Comparison of ENCODE assay signal across 17 cellular contexts in genomic region chr3:177089120-177089519, GRCh38.
DNase-seq lines count a peak whose midpoint lies in the region; TF ChIP-seq lines count a peak whose summit lies in the region.
"Had no signal": no experiment of that assay in that cellular context is flagged by ENCODE, and none has a peak within 500 bp of the region (broad histone marks: within the 10 kb centered on the region; RNA-seq: fewer than 3 reads in every experiment).

No MANE protein-coding gene starts in this region.

- H2BK12ac ChIP-seq in trophoblast cell (ENCODE audit: low read length), result no peak overlapping the region

- no peak overlapping the region for H4K12ac ChIP-seq in trophoblast cell (ENCODE audit: low read depth, low read length)

- H2BK5ac ChIP-seq in trophoblast cell (ENCODE audit: low read depth, low read length, poor library complexity), result no peak overlapping the region

- H3K14ac ChIP-seq in trophoblast cell (ENCODE audit: low read length), result no peak overlapping the region

- TF ChIP-seq CTCF in epithelial cell of esophagus (IDR thresholded peaks at IDR 0.05; ENCODE audit: insufficient read depth, low read depth, low read length, missing control alignments) (no peak), Caco-2 (IDR thresholded peaks at IDR 0.05; ENCODE audit: insufficient read depth in 1 of 2, low read depth in 1 of 2, low read length in 1 of 2, severe bottlenecking in 1 of 2, unreplicated experiment in 1 of 2) (no peak)

- no peaks in the 10 kb centered on the region for H3K4me1 ChIP-seq in CD8-positive, alpha-beta memory T cell (ENCODE audit: insufficient read depth, low read length)
- H3K4me1 ChIP-seq in NT2/D1 (ENCODE audit: insufficient read depth, insufficient read length) (no peaks in the 10 kb centered on the region), trophoblast cell (ENCODE audit: control insufficient read depth in 1 of 2, insufficient read depth in 2 of 2, low read length in 2 of 2) (no peaks in the 10 kb centered on the region), Caco-2 (0 out of 2 replicates have a peak, but pooled peaks cover 3% of the 10 kb centered on the region)
- H3K4me1 ChIP-seq: body of pancreas had no signal

- H3K36me3 ChIP-seq in CD8-positive, alpha-beta memory T cell (ENCODE audit: insufficient read depth, low read length), result no peaks in the 10 kb centered on the region
- H3K36me3 ChIP-seq in NT2/D1 (ENCODE audit: insufficient read depth, insufficient read length, low read length) (peaks cover 6% of the 10 kb centered on the region), trophoblast cell (ENCODE audit: control insufficient read depth in 1 of 2, insufficient read depth in 2 of 2, low read length in 2 of 2) (peaks cover 0 to 2% of the 10 kb centered on the region in 2 experiments), Caco-2 (ENCODE audit: control insufficient read depth, insufficient read depth, low read length) (no peaks in the 10 kb centered on the region)

- no TSS peak for BruUV-seq in Caco-2 (replicated peaks; lab: Mats Ljungman, UMichigan)

- H2AK5ac ChIP-seq in trophoblast cell (ENCODE audit: low read length), result no peak overlapping the region

- intact Hi-C loops in Caco-2 (cut with micrococcal nuclease; ENCODE audit: unreplicated experiment), result no loop called here

- POLR2A ChIA-PET in CD8-positive, alpha-beta memory T cell (lab: Charles Lee), result no interaction called here
- POLR2A ChIA-PET in HEK293T (lab: Yijun Ruan, JAX) (no interaction called here), Caco-2 (lab: Charles Lee) (interaction anchor here (0.6 kb wide), 1 partner anchor 155 kb away, joined by 3 read pairs; no protein-coding TSS in a partner anchor)

- no peaks in the 10 kb centered on the region for H3K27me3 Mint-ChIP-seq in CD8-positive, alpha-beta memory T cell
- no peaks in the 10 kb centered on the region for H3K27me3 Mint-ChIP-seq in Caco-2 (ENCODE audit: insufficient read depth, unreplicated experiment)
- H3K27me3 Mint-ChIP-seq: activated T-cell treated with anti-CD3 and anti-CD28 coated beads, Interleukin-2, amount 50 U/mL, for 24 hours; IgD-negative memory B cell had no signal

- no CpG with 5 or more reads among the region's 3 CpGs for WGBS in trophoblast cell (ENCODE audit: extremely low coverage, insufficient coverage, insufficient read length)

- no peaks in the 10 kb centered on the region for H3K27me3 ChIP-seq in CD8-positive, alpha-beta memory T cell (ENCODE audit: insufficient read depth, low read length, poor library complexity, severe bottlenecking)
- no peaks in the 10 kb centered on the region for H3K27me3 ChIP-seq in NT2/D1 (ENCODE audit: insufficient read depth, insufficient read length)
- no peaks in the 10 kb centered on the region for H3K27me3 ChIP-seq in trophoblast cell (ENCODE audit: insufficient read depth, low read length)
- H3K27me3 ChIP-seq in Caco-2 (replicated peaks; ENCODE audit: control insufficient read depth, insufficient read depth, low read length), result no peaks in the 10 kb centered on the region
- H3K27me3 ChIP-seq: body of pancreas had no signal

- H3K27ac ChIP-seq in CD8-positive, alpha-beta memory T cell (ENCODE audit: low read depth, low read length), result no peak overlapping the region
- H3K27ac ChIP-seq in trophoblast cell (ENCODE audit: low read depth, low read length), result no peak overlapping the region
- H3K27ac ChIP-seq: body of pancreas had no signal

- DNase-seq in CD8-positive, alpha-beta memory T cell, result no peak
- DNase-seq in NT2/D1 (ENCODE audit: low read depth, low spot score) (peak; percentile 20), epithelial cell of esophagus (ENCODE audit: low read depth) (peak; percentile 37), trophoblast cell (peak; percentile 53 to 55), HEK293T (ENCODE audit: extremely low spot score) (no peak), Caco-2 (no peak), NCI-H2081 treated with DMSO at 0.1 percent for 48 hours (lab: John Stamatoyannopoulos, UW) (no peak), NCI-H2107 treated with DMSO at 0.1 percent for 48 hours (lab: John Stamatoyannopoulos, UW; ENCODE audit: unreplicated experiment) (no peak)
- DNase-seq: activated CD4-positive, alpha-beta T cell treated with anti-CD3 and anti-CD28 coated beads, Interleukin-2, amount 50 U/mL, for 4 hours; activated T-cell treated with anti-CD3 and anti-CD28 coated beads, Interleukin-2, amount 50 U/mL, for 24 hours; body of pancreas; DMS 273 treated with DMSO at 0.1 percent for 48 hours; effector CD4-positive, alpha-beta T cell; NCI-H526 treated with DMSO at 0.1 percent for 48 hours; PC-3 had no signal

- CTCF ChIA-PET in CD8-positive, alpha-beta memory T cell (lab: Charles Lee), result no interaction called here
- CTCF ChIA-PET in HEK293T (lab: Yijun Ruan, JAX), result no interaction called here
- CTCF ChIA-PET in Caco-2 (lab: Charles Lee), result no interaction called here

- H3K36me3 Mint-ChIP-seq in CD8-positive, alpha-beta memory T cell, result peaks cover 25 to 41% (median 40%) of the 10 kb centered on the region in 3 donors
- H3K36me3 Mint-ChIP-seq in Caco-2 (ENCODE audit: insufficient read depth, unreplicated experiment), result peaks cover 15% of the 10 kb centered on the region

- no peak overlapping the region for H2AFZ ChIP-seq in trophoblast cell (ENCODE audit: insufficient read depth, low read length, poor library complexity)

- H3K4ac ChIP-seq in trophoblast cell (ENCODE audit: low read depth, low read length), result no peak overlapping the region

- H3K9me3 Mint-ChIP-seq in CD8-positive, alpha-beta memory T cell, result peaks cover 7 to 25% (median 19%) of the 10 kb centered on the region in 5 donors
- H3K9me3 Mint-ChIP-seq in Caco-2 (ENCODE audit: unreplicated experiment), result peaks cover 16% of the 10 kb centered on the region

- no peak overlapping the region for H3K18ac ChIP-seq in trophoblast cell (ENCODE audit: low read length)

- H3K27ac Mint-ChIP-seq in CD8-positive, alpha-beta memory T cell, result peak overlapping the region in 6 of 8 donors; percentile 23 to 74 (median 40)
- H3K27ac Mint-ChIP-seq in Caco-2 (ENCODE audit: unreplicated experiment), result no peak overlapping the region
- H3K27ac Mint-ChIP-seq: activated naive CD4-positive, alpha-beta T cell treated with anti-CD3 and anti-CD28 coated beads, Interleukin-2, amount 50 U/mL, for 72 hours; activated T-cell treated with anti-CD3 and anti-CD28 coated beads, Interleukin-2, amount 50 U/mL, for 24 hours had no signal

- H4K91ac ChIP-seq in trophoblast cell (ENCODE audit: low read depth, low read length), result no peak overlapping the region

- peaks cover 73 to 94% (median 83%) of the 10 kb centered on the region in 3 donors for H3K4me1 Mint-ChIP-seq in CD8-positive, alpha-beta memory T cell
- H3K4me1 Mint-ChIP-seq in Caco-2 (ENCODE audit: low read depth, unreplicated experiment), result peaks cover 6% of the 10 kb centered on the region

- H3K9me3 ChIP-seq in CD8-positive, alpha-beta memory T cell (ENCODE audit: low read length), result peaks cover 7% of the 10 kb centered on the region
- H3K9me3 ChIP-seq in NT2/D1 (ENCODE audit: insufficient read depth, low read length), result no peaks in the 10 kb centered on the region
- H3K9me3 ChIP-seq in trophoblast cell (ENCODE audit: insufficient read depth, low read depth, low read length), result no peaks in the 10 kb centered on the region
- 0 out of 2 replicates have a peak, but pooled peaks cover 2% of the 10 kb centered on the region for H3K9me3 ChIP-seq in Caco-2
- H3K9me3 ChIP-seq: body of pancreas had no signal

- H3K9ac ChIP-seq in NT2/D1 (ENCODE audit: insufficient read length, low read depth), result no peak overlapping the region
- H3K9ac ChIP-seq in trophoblast cell (ENCODE audit: low read length), result no peak overlapping the region

- no peak overlapping the region for H3K23ac ChIP-seq in trophoblast cell (ENCODE audit: low read length)

- no peak overlapping the region for H2BK120ac ChIP-seq in trophoblast cell (ENCODE audit: insufficient read depth, low read length, poor library complexity)

- H3K4me3 ChIP-seq in CD8-positive, alpha-beta memory T cell (ENCODE audit: low read length), result no peak overlapping the region
- H3K4me3 ChIP-seq in NT2/D1 (ENCODE audit: insufficient read length, low read depth) (no peak overlapping the region), epithelial cell of esophagus (ENCODE audit: low read length) (no peak overlapping the region), trophoblast cell (ENCODE audit: low read depth, low read length) (no peak overlapping the region), Caco-2 (ENCODE audit: low read depth, low read length) (no peak overlapping the region)
- H3K4me3 ChIP-seq: body of pancreas had no signal

- no peak overlapping the region for H3K4me2 ChIP-seq in trophoblast cell (ENCODE audit: low read length)

- H3K79me2 ChIP-seq in trophoblast cell (ENCODE audit: control insufficient read depth, insufficient read depth, low read length, poor library complexity), result no peaks in the 10 kb centered on the region

- H3K4me3 Mint-ChIP-seq in CD8-positive, alpha-beta memory T cell, result no peak overlapping the region
- no peak overlapping the region for H3K4me3 Mint-ChIP-seq in Caco-2 (ENCODE audit: unreplicated experiment)
- H3K4me3 Mint-ChIP-seq: activated T-cell treated with anti-CD3 and anti-CD28 coated beads, Interleukin-2, amount 50 U/mL, for 24 hours had no signal

- H3K79me1 ChIP-seq in trophoblast cell (ENCODE audit: low read length), result no peaks in the 10 kb centered on the region

- no peak overlapping the region for H4K8ac ChIP-seq in trophoblast cell (ENCODE audit: low read depth, low read length)

TF ChIP-seq in HEK293T, 16 proteins besides CTCF, POLR2A, EP300 and RAD21:
- no peak for TF ChIP-seq SP1 (IDR thresholded peaks at IDR 0.05)
- no peak for TF ChIP-seq SUZ12 (IDR thresholded peaks at IDR 0.05)
- TF ChIP-seq LEF1 (IDR thresholded peaks at IDR 0.05; ENCODE audit: borderline replicate concordance), result no peak
- TF ChIP-seq FOXM1 (IDR thresholded peaks at IDR 0.05; ENCODE audit: borderline replicate concordance), result no peak
- TF ChIP-seq HDGF (IDR thresholded peaks at IDR 0.05; ENCODE audit: borderline replicate concordance), result no peak
- TF ChIP-seq BHLHE40 (IDR thresholded peaks at IDR 0.05; ENCODE audit: borderline replicate concordance), result no peak

Comparison
In these comparisons a context has a peak if more than half of its experiments do, and no peak if none do; other contexts are left out.
1. DNase-seq: peak in NT2/D1 (single experiment), epithelial cell of esophagus (single experiment) and trophoblast cell (2 of 2); none in CD8-positive, alpha-beta memory T cell (0 of 5), HEK293T (single experiment), Caco-2 (0 of 2), NCI-H2081 treated with DMSO at 0.1 percent for 48 hours (single experiment) and NCI-H2107 treated with DMSO at 0.1 percent for 48 hours (single experiment).